Comparison of ENCODE assay signal across 1 cellular context in the genomic region with DNA sequence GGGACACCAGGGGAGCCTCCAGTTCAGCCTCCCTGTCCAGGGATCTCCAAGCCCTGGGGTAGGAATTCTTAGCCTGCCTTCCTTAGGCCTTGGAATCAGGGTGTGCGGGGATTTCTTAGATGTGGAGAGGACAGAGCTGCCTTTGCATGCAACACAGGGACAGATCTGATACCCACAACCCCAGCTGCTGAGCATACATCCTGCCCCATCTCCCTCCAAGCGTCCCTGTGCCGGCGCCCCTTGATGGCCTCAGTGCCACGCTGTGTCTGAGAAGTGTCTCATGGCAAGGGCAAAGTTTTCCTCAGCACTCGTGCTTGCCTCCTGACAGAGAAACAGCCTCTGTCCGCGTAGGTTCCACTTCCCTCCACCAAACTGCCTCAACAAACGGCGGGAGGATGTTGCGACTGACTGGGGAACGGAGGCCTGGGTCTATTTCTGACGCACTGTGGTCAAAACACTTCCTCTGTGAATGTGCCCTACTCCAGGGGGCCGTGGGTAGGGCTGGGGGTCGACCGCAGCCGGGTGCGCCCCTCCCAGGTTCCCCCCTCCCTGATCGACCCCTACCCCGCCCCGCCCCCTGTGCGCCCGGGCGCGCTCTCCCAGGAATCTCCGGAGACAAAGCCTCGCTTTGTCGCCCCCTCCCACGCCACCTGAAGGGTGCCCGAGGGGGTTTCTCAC.
A peak's percentile ranks its signal among the peaks of the same experiment; 100 is the strongest.
TF ChIP-seq lines count a peak whose summit lies in the region.

No MANE protein-coding gene starts in this region.

TF ChIP-seq in H1, 55 proteins besides CTCF, POLR2A, EP300 and RAD21:
- TF ChIP-seq ASH2L (IDR thresholded peaks at IDR 0.05; ENCODE audit: low read length), result peak; percentile 16
- no peak for TF ChIP-seq NRF1 (IDR thresholded peaks at IDR 0.05; ENCODE audit: low read depth, low read length)
